Comparison of ENCODE assay signal across 20 cellular contexts in the genomic region with DNA sequence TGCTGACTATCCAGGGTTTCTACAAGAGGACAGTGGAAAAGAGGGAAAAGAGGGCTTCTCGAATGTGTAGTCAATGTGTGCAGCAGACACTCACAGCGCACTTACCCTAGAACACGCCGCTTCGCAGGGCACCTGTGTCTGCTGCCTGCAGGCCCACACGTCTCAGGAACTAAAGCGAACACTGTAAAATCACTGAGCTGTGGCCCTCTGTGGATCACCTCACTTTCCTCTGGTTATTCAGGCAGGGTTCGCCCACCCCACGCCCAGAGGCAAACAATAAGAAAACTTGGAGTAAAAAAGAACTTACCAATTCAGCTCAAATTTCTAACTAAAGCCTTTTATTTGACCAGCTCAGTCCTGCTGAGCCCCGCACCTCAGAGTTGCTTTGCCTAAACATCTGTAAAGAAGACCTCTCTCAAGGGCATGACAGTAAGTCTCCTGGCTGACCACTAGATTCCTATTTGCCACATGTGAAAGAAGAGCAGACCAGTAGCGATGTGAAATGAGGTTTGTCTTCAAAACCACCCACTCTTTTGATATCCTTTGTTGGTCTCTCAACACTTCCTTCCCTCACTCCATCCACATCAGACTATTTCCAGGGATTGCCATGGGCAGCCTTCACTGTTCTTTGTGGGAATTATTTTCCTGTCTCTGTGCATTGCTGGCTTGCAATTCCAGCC. TPM values are rescaled to one million over a fixed set of nuclear protein-coding genes. Genes with fewer than 3 reads are reported as not detected.
DNase-seq lines count a peak whose midpoint lies in the region; ATAC-seq, FAIRE-seq and TF ChIP-seq lines count a peak whose summit lies in the region.
"Had no signal": no experiment of that assay in that cellular context is flagged by ENCODE, and none has a peak within 500 bp of the region (broad histone marks: within the 10 kb centered on the region; RNA-seq: fewer than 3 reads in every experiment).

No MANE protein-coding gene starts in this region.

- POLR2A ChIA-PET in CD4-positive, alpha-beta memory T cell (lab: Charles Lee; ENCODE audit: partially characterized antibody), result interaction anchor here (1.5 kb wide), 1 partner anchor 54 kb away, joined by 3 read pairs; no protein-coding TSS in a partner anchor
- POLR2A ChIA-PET in endothelial cell of umbilical vein (lab: Charles Lee), result no interaction called here

- H3K4me1 Mint-ChIP-seq in CD4-positive, alpha-beta memory T cell, result peaks cover 64 to 99% (median 85%) of the 10 kb centered on the region in 4 donors

- H3K27me3 Mint-ChIP-seq in CD4-positive, alpha-beta memory T cell, result no peaks in the 10 kb centered on the region

- in situ Hi-C loops in gastrocnemius medialis (cut with MboI; ENCODE audit: low sequenced_read_pairs in 4 of 4), result no loop called here

- H4K20me1 ChIP-seq in endothelial cell of umbilical vein (replicated peaks; ENCODE audit: control insufficient read depth, extremely low read depth, insufficient read depth, low read length) (no peaks in the 10 kb centered on the region), osteoblast (ENCODE audit: insufficient read depth, low read length) (peaks cover 4% of the 10 kb centered on the region)

- no peak for DNase-seq in CD4-positive, alpha-beta memory T cell
- DNase-seq in RPMI7951 (ENCODE audit: low read depth), result peak; percentile 65
- no peak for DNase-seq in endothelial cell of umbilical vein (ENCODE audit: low read depth, low spot score)
- peak; percentile 10 for DNase-seq in osteoblast (ENCODE audit: insufficient read length, low spot score, missing footprints)
- no peak for DNase-seq in gastrocnemius medialis
- no peak for DNase-seq in SKM-1 (lab: John Stamatoyannopoulos, UW; ENCODE audit: unreplicated experiment)
- DNase-seq in posterior vena cava (ENCODE audit: low spot score), result no peak
- DNase-seq: amygdala; central memory CD4-positive, alpha-beta T cell; dorsolateral prefrontal cortex; H7; mucosa of descending colon; NCI-H1105 treated with DMSO at 0.1 percent for 48 hours; NCI-H526; SIG-M5; stimulated activated naive CD4-positive, alpha-beta T cell; T-helper 9 cell; tibial artery had no signal

- peak overlapping the region; percentile 83 to 96 (median 90) for H3K27ac Mint-ChIP-seq in CD4-positive, alpha-beta memory T cell

- no peak for ATAC-seq in HG02970 (IDR thresholded peaks at IDR 0.05; ENCODE audit: low FRiP score, unreplicated experiment)
- ATAC-seq in gastrocnemius medialis, result no peak
- ATAC-seq: left lobe of liver had no signal

- no peak overlapping the region for H2AFZ ChIP-seq in endothelial cell of umbilical vein (ENCODE audit: low read depth, low read length)
- H2AFZ ChIP-seq in osteoblast (ENCODE audit: low read length), result no peak overlapping the region

- H3K4me2 ChIP-seq in endothelial cell of umbilical vein (ENCODE audit: insufficient read depth, low read length) (no peak overlapping the region), osteoblast (ENCODE audit: insufficient read depth, low read length) (no peak overlapping the region)

- no peak overlapping the region for H3K4me3 ChIP-seq in CD4-positive, alpha-beta memory T cell (ENCODE audit: low read length in 2 of 2)
- no peak overlapping the region for H3K4me3 ChIP-seq in endothelial cell of umbilical vein (replicated peaks in 1 of 3; ENCODE audit: insufficient read depth in 1 of 3, low read depth in 1 of 3, low read length in 3 of 3)
- no peak overlapping the region for H3K4me3 ChIP-seq in osteoblast (ENCODE audit: insufficient read depth, low read length)
- H3K4me3 ChIP-seq in gastrocnemius medialis, result no peak overlapping the region
- H3K4me3 ChIP-seq: dorsolateral prefrontal cortex, mucosa of descending colon, tibial artery had no signal

- H3K4me1 ChIP-seq in CD4-positive, alpha-beta memory T cell (ENCODE audit: insufficient read depth, low read length), result peaks cover 75% of the 10 kb centered on the region
- H3K4me1 ChIP-seq in endothelial cell of umbilical vein (ENCODE audit: control insufficient read depth, extremely low read depth, insufficient read depth, low read length) (peaks cover 17% of the 10 kb centered on the region), osteoblast (ENCODE audit: insufficient read depth, low read length) (peaks cover 5% of the 10 kb centered on the region), gastrocnemius medialis (peaks cover 11 to 17% of the 10 kb centered on the region in 2 donors)

- H3K9me3 ChIP-seq in CD4-positive, alpha-beta memory T cell (ENCODE audit: control insufficient read depth in 1 of 2, low read length in 2 of 2), result no peaks in the 10 kb centered on the region
- H3K9me3 ChIP-seq in endothelial cell of umbilical vein (replicated peaks; ENCODE audit: control insufficient read depth, insufficient read depth, low read length) (no peaks in the 10 kb centered on the region), osteoblast (ENCODE audit: low read depth, low read length) (no peaks in the 10 kb centered on the region), gastrocnemius medialis (no peaks in the 10 kb centered on the region)
- H3K9me3 ChIP-seq: mucosa of descending colon, tibial artery had no signal

- intact Hi-C loops in CD4-positive, alpha-beta memory T cell (cut with micrococcal nuclease), result no loop called here
- intact Hi-C loops in endothelial cell of umbilical vein (cut with micrococcal nuclease), result no loop called here
- intact Hi-C loops in gastrocnemius medialis (cut with DNase I; ENCODE audit: low total_unique reads), result no loop called here
- intact Hi-C loops in posterior vena cava (cut with DNase I), result no loop called here

- BruUV-seq in endothelial cell of umbilical vein (replicated peaks; lab: Mats Ljungman, UMichigan), result no TSS peak

- H3K4me3 Mint-ChIP-seq in CD4-positive, alpha-beta memory T cell, result peak overlapping the region in 4 of 8 donors; percentile 5 to 84 (median 19)

- no peaks in the 10 kb centered on the region for H3K79me2 ChIP-seq in endothelial cell of umbilical vein (ENCODE audit: control insufficient read depth, insufficient read depth, low read length)
- H3K79me2 ChIP-seq in osteoblast (ENCODE audit: insufficient read depth, low read length), result peaks cover 2% of the 10 kb centered on the region

- H3K27ac ChIP-seq in CD4-positive, alpha-beta memory T cell (ENCODE audit: low read depth, low read length), result no peak overlapping the region
- no peak overlapping the region for H3K27ac ChIP-seq in endothelial cell of umbilical vein (ENCODE audit: insufficient read depth, low read depth, low read length)
- no peak overlapping the region for H3K27ac ChIP-seq in osteoblast (ENCODE audit: low read depth, low read length)
- peak overlapping the region in 1 of 4 donors; percentile 32 for H3K27ac ChIP-seq in gastrocnemius medialis
- H3K27ac ChIP-seq: dorsolateral prefrontal cortex, tibial artery had no signal

- H3K9me3 Mint-ChIP-seq in CD4-positive, alpha-beta memory T cell, result peaks cover 0 to 2% (median 0%) of the 10 kb centered on the region in 8 donors

- TF ChIP-seq CTCF in endothelial cell of umbilical vein (IDR thresholded peaks at IDR 0.05; ENCODE audit: extremely low read depth in 1 of 2, insufficient read depth in 1 of 2, low read depth in 1 of 2, low read length in 2 of 2) (no peak), osteoblast (IDR thresholded peaks at IDR 0.05; ENCODE audit: extremely low read depth, low read depth, low read length) (no peak), gastrocnemius medialis (IDR thresholded peaks at IDR 0.05 in 4 of 5, conservative IDR thresholded peaks at IDR 0.05 in 1 of 5) (no peak)

- H3K9ac ChIP-seq in endothelial cell of umbilical vein (replicated peaks; ENCODE audit: extremely low read depth, insufficient read depth, low read length), result no peak overlapping the region

- no peaks in the 10 kb centered on the region for H3K36me3 ChIP-seq in CD4-positive, alpha-beta memory T cell (ENCODE audit: insufficient read depth, low read length)
- H3K36me3 ChIP-seq in endothelial cell of umbilical vein (ENCODE audit: control insufficient read depth in 2 of 2, extremely low read depth in 1 of 2, insufficient read depth in 2 of 2, low read length in 2 of 2) (no peaks in the 10 kb centered on the region), osteoblast (ENCODE audit: insufficient read depth, low read length) (no peaks in the 10 kb centered on the region), gastrocnemius medialis (no peaks in the 10 kb centered on the region)
- H3K36me3 ChIP-seq: tibial artery had no signal

- no peaks in the 10 kb centered on the region for H3K27me3 ChIP-seq in CD4-positive, alpha-beta memory T cell (ENCODE audit: insufficient read depth, low read length)
- H3K27me3 ChIP-seq in endothelial cell of umbilical vein (ENCODE audit: control insufficient read depth in 2 of 2, insufficient read depth in 2 of 2, low read length in 2 of 2) (no peaks in the 10 kb centered on the region), osteoblast (ENCODE audit: insufficient read depth, low read length) (no peaks in the 10 kb centered on the region), gastrocnemius medialis (no peaks in the 10 kb centered on the region)
- H3K27me3 ChIP-seq: dorsolateral prefrontal cortex, tibial artery had no signal

- dilution Hi-C loops in endothelial cell of umbilical vein (cut with MboI; ENCODE audit: extremely low pct_ligation_motif_present, low sequenced_read_pairs), result no loop called here

- H3K36me3 Mint-ChIP-seq in CD4-positive, alpha-beta memory T cell, result peaks cover 5 to 10% of the 10 kb centered on the region in 2 donors

- H3K9me1 ChIP-seq in endothelial cell of umbilical vein (replicated peaks; ENCODE audit: control insufficient read depth, extremely low read depth, insufficient read depth, low read length), result no peaks in the 10 kb centered on the region

- TF ChIP-seq POLR2A in endothelial cell of umbilical vein (IDR thresholded peaks at IDR 0.05; ENCODE audit: low read depth, low read length) (no peak), gastrocnemius medialis (IDR thresholded peaks at IDR 0.05) (no peak)

- FAIRE-seq in endothelial cell of umbilical vein (lab: Jason Lieb, UNC), result peak; percentile 63

- CTCF ChIA-PET in CD4-positive, alpha-beta memory T cell (lab: Charles Lee; ENCODE audit: partially characterized antibody), result no interaction called here
- CTCF ChIA-PET in endothelial cell of umbilical vein (lab: Charles Lee), result interaction anchor here (0.9 to 2.2 kb wide), 3 partner anchors 12 to 16 kb away, joined by 3 to 8 read pairs (median 4); no protein-coding TSS in a partner anchor

RNA-seq across cellular contexts. Expression of a gene that starts 19.3 kb away (rescaled TPM):
- 100 to 1,000 TPM; 194 to 197 TPM for total RNA-seq in CD4-positive, alpha-beta memory T cell
- 10 to 100 TPM in 1 of 2 donors, 1 to 10 TPM in 1; 6.3 to 44.0 TPM for polyA plus RNA-seq in CD4-positive, alpha-beta memory T cell
- 34.2 and 36.9 TPM in 2 replicates for total RNA-seq in RPMI7951 (2014; rRNA removed; shearing (Covaris generic))
- total RNA-seq in endothelial cell of umbilical vein (323 and 334 TPM in 2 replicates), osteoblast (29.8 and 44.5 TPM in 2 replicates), gastrocnemius medialis (10 to 100 TPM; 31.4 to 46.7 (median 45.6) TPM), posterior vena cava (10 to 100 TPM; 85.3 to 91.7 TPM)
- polyA plus RNA-seq in endothelial cell of umbilical vein, result 129 and 147 TPM in 2 replicates
- polyA plus RNA-seq in endothelial cell of umbilical vein (2011; cell fraction: cytosol; rRNA removed), result 157 and 160 TPM in 2 replicates
- 346 and 384 TPM in 2 replicates for polyA plus RNA-seq in endothelial cell of umbilical vein (2011; cell fraction: nucleus; rRNA removed)
- polyA plus RNA-seq in endothelial cell of umbilical vein (2012), result 202 and 235 TPM in 2 replicates
- 346 and 363 TPM in 2 replicates for polyA minus RNA-seq in endothelial cell of umbilical vein
- 17.8 TPM for polyA minus RNA-seq in endothelial cell of umbilical vein (2011; cell fraction: cytosol; rRNA and poly(A)+ RNA removed)
- 536 and 739 TPM in 2 replicates for polyA minus RNA-seq in endothelial cell of umbilical vein (2011; cell fraction: nucleus; rRNA and poly(A)+ RNA removed)

Comparison
In these comparisons a context has a peak if more than half of its experiments do, and no peak if none do; other contexts are left out.
1. DNase-seq: peak in RPMI7951 (single experiment) and osteoblast (single experiment); none in CD4-positive, alpha-beta memory T cell (0 of 5), endothelial cell of umbilical vein (single experiment), gastrocnemius medialis (0 of 2), SKM-1 (single experiment) and posterior vena cava (single experiment).